14 cellular contexts compared by ENCODE assay signal in genomic region chr1:88191917-88192316, GRCh38.
DNase-seq lines count a peak whose midpoint lies in the region; ATAC-seq, FAIRE-seq and TF ChIP-seq lines count a peak whose summit lies in the region.
"Had no signal": no experiment of that assay in that cellular context is flagged by ENCODE, and none has a peak within 500 bp of the region (broad histone marks: within the 10 kb centered on the region; RNA-seq: fewer than 3 reads in every experiment).

No MANE protein-coding gene starts in this region.

- no peak overlapping the region for H3K9ac ChIP-seq in GM12878 (ENCODE audit: control insufficient read depth, insufficient read depth, low read length)
- H3K9ac ChIP-seq: parathyroid adenoma had no signal

- H3K4me1 ChIP-seq in GM12878 (ENCODE audit: control insufficient read depth, insufficient read depth, low read length) (peaks cover 4% of the 10 kb centered on the region; the same call in 1 of the 2 replicates), transverse colon (peaks cover 0 to 18% (median 0%) of the 10 kb centered on the region in 4 donors)
- H3K4me1 ChIP-seq: ascending aorta, parathyroid adenoma had no signal

- ATAC-seq in GM18858 (IDR thresholded peaks at IDR 0.05; ENCODE audit: unreplicated experiment) (peak; percentile 94), GM21529 (IDR thresholded peaks at IDR 0.05; ENCODE audit: unreplicated experiment) (peak; percentile 91), HG03139 (IDR thresholded peaks at IDR 0.05; ENCODE audit: unreplicated experiment) (peak; percentile 92), GM12878 (peak; percentile 93), sciatic nerve (no peak)
- ATAC-seq: activated CD8-positive, alpha-beta T cell treated with anti-CD3 and anti-CD28 coated beads for 36 hours; Right ventricle myocardium inferior had no signal

- in situ Hi-C loops in GM12878 (cut with MboI), result loop anchor here (25.0 kb wide), 1 partner anchor 670 kb away; no protein-coding TSS in a partner anchor
- in situ Hi-C loops in transverse colon (cut with MboI; ENCODE audit: low pct_ligation_motif_present in 1 of 4, low pct_unique_long_range_greater_than_20kb in 1 of 4, low sequenced_read_pairs in 3 of 4), result loop anchor here in 1 of 4 donors (25.0 kb wide), 1 partner anchor 95 kb away; no protein-coding TSS in a partner anchor

- TF ChIP-seq EP300 in GM12878 (IDR thresholded peaks at IDR 0.05; ENCODE audit: borderline replicate concordance in 1 of 2, control insufficient read depth in 1 of 2, low read depth in 2 of 2, low read length in 2 of 2) (no peak), transverse colon (IDR thresholded peaks at IDR 0.05; ENCODE audit: low read depth) (no peak)

- CTCF ChIA-PET in GM12878 (lab: Yijun Ruan, JAX), result interaction anchor here (0.7 to 4.5 kb wide), 10 partner anchors 9 to 113 kb away, joined by 3 to 35 read pairs (median 4); no protein-coding TSS in a partner anchor

- peak; percentile 93 for FAIRE-seq in GM12878 (lab: Jason Lieb, UNC)

- TF ChIP-seq RAD21 in GM12878 (IDR thresholded peaks at IDR 0.05; ENCODE audit: insufficient read depth, low read depth, low read length), result no peak

- no peaks in the 10 kb centered on the region; a peak in 1 of 4 replicates for H3K27me3 ChIP-seq in GM12878 (replicated peaks in 1 of 2; ENCODE audit: control insufficient read depth in 2 of 2, insufficient read depth in 2 of 2, low read length in 1 of 2)
- no peaks in the 10 kb centered on the region for H3K27me3 ChIP-seq in transverse colon
- H3K27me3 ChIP-seq: ascending aorta had no signal

- H4K20me1 ChIP-seq in GM12878 (ENCODE audit: control insufficient read depth, insufficient read depth), result no peaks in the 10 kb centered on the region

- no peak overlapping the region for H3K4me3 ChIP-seq in GM12878
- H3K4me3 ChIP-seq in transverse colon, result no peak overlapping the region
- H3K4me3 ChIP-seq: ascending aorta, HAP-1 had no signal

- H3K36me3 ChIP-seq in GM12878 (ENCODE audit: control insufficient read depth in 2 of 2, insufficient read depth in 2 of 2, low read length in 1 of 2) (no peaks in the 10 kb centered on the region), transverse colon (no peaks in the 10 kb centered on the region)
- H3K36me3 ChIP-seq: ascending aorta, HAP-1 had no signal

- H3K4me2 ChIP-seq in GM12878 (ENCODE audit: control insufficient read depth, insufficient read depth), result peak overlapping the region; percentile 51; the same call in 1 of the 2 replicates

- no TSS peak for BruUV-seq in GM12878 (replicated peaks; lab: Mats Ljungman, UMichigan)

- TF ChIP-seq CTCF in GM12878 (IDR thresholded peaks at IDR 0.05 in 2 of 3, conservative IDR thresholded peaks at IDR 0.05 in 1 of 3; ENCODE audit: control insufficient read depth in 2 of 3, extremely low read depth in 1 of 3, insufficient read depth in 1 of 3, low read depth in 3 of 3, low read length in 3 of 3) (no peak), transverse colon (IDR thresholded peaks at IDR 0.05) (no peak)

- no peaks in the 10 kb centered on the region for H3K79me2 ChIP-seq in GM12878 (ENCODE audit: control insufficient read depth, insufficient read depth, low read length)
- H3K79me2 ChIP-seq: parathyroid adenoma had no signal

- H3K9me3 ChIP-seq in GM12878 (replicated peaks; ENCODE audit: control insufficient read depth, insufficient read depth, low read length) (no peaks in the 10 kb centered on the region), transverse colon (no peaks in the 10 kb centered on the region)
- H3K9me3 ChIP-seq: ascending aorta, HAP-1 had no signal

- 0% methylated on average over 2 of the region's 2 CpGs for WGBS in GM12878 (ENCODE audit: insufficient coverage, insufficient replicate concordance, low lambda C conversion rate, missing lambda C conversion rate)
- 70 to 71% methylated on average over 2 of the region's 2 CpGs for WGBS in transverse colon (ENCODE audit: low coverage in 1 of 2), 2 donors

- TF ChIP-seq POLR2A in GM12878 (IDR thresholded peaks at IDR 0.05; ENCODE audit: low read depth, low read length) (no peak), transverse colon (IDR thresholded peaks at IDR 0.05) (no peak)

- SMC1A ChIA-PET in GM12878 (lab: Charles Lee; ENCODE audit: uncharacterized antibody, unreplicated experiment), result interaction anchor here (0.7 to 1.8 kb wide), 5 partner anchors 8 to 959 kb away, joined by 3 to 11 read pairs (median 3); no protein-coding TSS in a partner anchor

- DNase-seq in GM12878 (ENCODE audit: low read depth, low spot score) (peak; percentile 37), sciatic nerve (ENCODE audit: low spot score) (no peak), LoVo (ENCODE audit: low spot score) (no peak), transverse colon (no peak)
- DNase-seq in activated effector memory CD4-positive, alpha-beta T cell treated with Interleukin-2 at 50 U/mL for 16 hours, result no peak
- DNase-seq: activated CD8-positive, alpha-beta T cell treated with anti-CD3 and anti-CD28 coated beads for 36 hours; NCI-H146 had no signal

- H2AFZ ChIP-seq in GM12878 (ENCODE audit: control insufficient read depth, low read depth, low read length), result no peak overlapping the region
- H2AFZ ChIP-seq: parathyroid adenoma had no signal

- POLR2A ChIA-PET in GM12878 (lab: Charles Lee), result no interaction called here

- intact Hi-C loops in GM12878 (cut with micrococcal nuclease; ENCODE audit: unreplicated experiment), result no loop called here
- intact Hi-C loops in sciatic nerve (cut with DNase I), result no loop called here
- intact Hi-C loops in transverse colon (cut with DNase I; ENCODE audit: low total_unique reads), result no loop called here

- H3K27ac ChIP-seq in GM12878 (ENCODE audit: control insufficient read depth, insufficient read depth) (no peak overlapping the region), transverse colon (no peak overlapping the region)
- H3K27ac ChIP-seq: ascending aorta, parathyroid adenoma had no signal

- RAD21 ChIA-PET in GM12878 (lab: Charles Lee; ENCODE audit: unreplicated experiment), result interaction anchor here (0.5 to 3.2 kb wide), 4 partner anchors 8 to 111 kb away, joined by 3 to 12 read pairs (median 4); no protein-coding TSS in a partner anchor

TF ChIP-seq in GM12878, 131 proteins besides CTCF, POLR2A, EP300 and RAD21:
- TF ChIP-seq SPI1 (IDR thresholded peaks at IDR 0.05; ENCODE audit: borderline replicate concordance, insufficient read depth, low read depth, low read length), result peak; percentile 77
- no peak for TF ChIP-seq ZNF217 (IDR thresholded peaks at IDR 0.05)
- peak; percentile 51; the same call in 1 of the 2 replicates for TF ChIP-seq IKZF1 (conservative IDR thresholded peaks at IDR 0.05)
- TF ChIP-seq WRNIP1 (IDR thresholded peaks at IDR 0.05; ENCODE audit: borderline replicate concordance, low read depth, low read length), result no peak
- peak; percentile 39; the same call in 1 of the 2 replicates for TF ChIP-seq MTA2 (IDR thresholded peaks at IDR 0.05; ENCODE audit: low read depth)
- 0 out of 2 replicates have a peak, but pooled peaks have one; percentile 16 for TF ChIP-seq RELB (IDR thresholded peaks at IDR 0.05; ENCODE audit: low read depth)
- TF ChIP-seq PML (IDR thresholded peaks at IDR 0.05; ENCODE audit: low read length), result no peak
- TF ChIP-seq IKZF2 (IDR thresholded peaks at IDR 0.05), result peak; percentile 55 to 66
